ENCODE assay signal across 26 cellular contexts in the genomic region with DNA sequence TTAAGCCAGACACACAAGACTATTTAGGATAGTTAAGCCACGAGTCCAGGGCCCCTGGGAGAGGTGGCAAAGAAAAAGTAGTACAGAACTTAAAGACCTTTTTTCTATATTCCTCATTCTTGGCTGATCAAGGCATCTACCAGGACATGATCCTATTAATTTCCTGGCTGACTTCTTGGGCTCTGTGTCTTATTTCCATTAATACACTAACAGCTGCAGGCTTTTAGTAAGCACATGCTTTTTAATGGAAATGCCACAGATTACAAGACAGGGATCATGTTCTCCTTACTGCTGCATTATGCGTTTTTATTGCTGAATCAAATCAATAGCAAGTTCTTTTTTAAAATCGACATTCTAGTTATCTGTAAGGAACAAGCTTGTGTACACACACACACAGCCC. TPM values are rescaled to one million over a fixed set of nuclear protein-coding genes. Genes with fewer than 3 reads are reported as not detected.
"Had no signal": no experiment of that assay in that cellular context is flagged by ENCODE, and none has a peak within 500 bp of the region (broad histone marks: within the 10 kb centered on the region; RNA-seq: fewer than 3 reads in every experiment).

No MANE protein-coding gene starts in this region.

- ATAC-seq: effector memory CD8-positive, alpha-beta T cell; gastrocnemius medialis; left ventricle myocardium superior; lower lobe of right lung; natural killer cell; psoas muscle; right lobe of liver; stimulated activated naive CD8-positive, alpha-beta T cell treated with anti-CD3 and anti-CD28 coated beads, Interleukin-15, amount 100 ng/mL, for 72 hours; upper lobe of right lung had no signal

- DNase-seq: cortex of kidney; effector memory CD8-positive, alpha-beta T cell; erythroblast; esophagus squamous epithelium; gastrocnemius medialis; head of caudate nucleus; left ventricle myocardium superior; lower lobe of right lung; natural killer cell; occipital lobe; ovary; posterior cingulate gyrus; psoas muscle; right lobe of liver; stimulated activated CD4-positive, alpha-beta T cell treated with anti-CD3 and anti-CD28 coated beads, Interleukin-12 subunit alpha, Interleukin-12 subunit beta, amount 100 ng/mL, for 4 hours; stimulated activated CD4-positive, alpha-beta T cell treated with anti-CD3 and anti-CD28 coated beads, Interleukin-1b, Interleukin-23, amount 100 ng/mL, for 48 hours; stimulated activated CD4-positive, alpha-beta T cell treated with anti-CD3 and anti-CD28 coated beads, Interleukin-4, amount 100 ng/mL, for 1 hour; stimulated activated CD8-positive, alpha-beta memory T cell treated with anti-CD3 and anti-CD28 coated beads, Interleukin-4, amount 100 ng/mL, for 48 hours; stimulated activated naive CD4-positive, alpha-beta T cell; stimulated activated naive CD8-positive, alpha-beta T cell treated with anti-CD3 and anti-CD28 coated beads, Interleukin-15, amount 100 ng/mL, for 72 hours; transverse colon; upper lobe of right lung; uterus had no signal

- FAIRE-seq: endometrium, keratinocyte had no signal

RNA-seq across cellular contexts. Expression of gene BTG4, which starts 35.2 kb away (rescaled TPM):
- polyA plus RNA-seq: neural cell, ovary, psoas muscle had no signal

RNA-seq across cellular contexts. Expression of gene HOATZ, which starts 37.6 kb away (rescaled TPM):
- polyA plus RNA-seq: keratinocyte, neural cell, psoas muscle had no signal
